ENCODE assay signal across 20 cellular contexts in the genomic region with DNA sequence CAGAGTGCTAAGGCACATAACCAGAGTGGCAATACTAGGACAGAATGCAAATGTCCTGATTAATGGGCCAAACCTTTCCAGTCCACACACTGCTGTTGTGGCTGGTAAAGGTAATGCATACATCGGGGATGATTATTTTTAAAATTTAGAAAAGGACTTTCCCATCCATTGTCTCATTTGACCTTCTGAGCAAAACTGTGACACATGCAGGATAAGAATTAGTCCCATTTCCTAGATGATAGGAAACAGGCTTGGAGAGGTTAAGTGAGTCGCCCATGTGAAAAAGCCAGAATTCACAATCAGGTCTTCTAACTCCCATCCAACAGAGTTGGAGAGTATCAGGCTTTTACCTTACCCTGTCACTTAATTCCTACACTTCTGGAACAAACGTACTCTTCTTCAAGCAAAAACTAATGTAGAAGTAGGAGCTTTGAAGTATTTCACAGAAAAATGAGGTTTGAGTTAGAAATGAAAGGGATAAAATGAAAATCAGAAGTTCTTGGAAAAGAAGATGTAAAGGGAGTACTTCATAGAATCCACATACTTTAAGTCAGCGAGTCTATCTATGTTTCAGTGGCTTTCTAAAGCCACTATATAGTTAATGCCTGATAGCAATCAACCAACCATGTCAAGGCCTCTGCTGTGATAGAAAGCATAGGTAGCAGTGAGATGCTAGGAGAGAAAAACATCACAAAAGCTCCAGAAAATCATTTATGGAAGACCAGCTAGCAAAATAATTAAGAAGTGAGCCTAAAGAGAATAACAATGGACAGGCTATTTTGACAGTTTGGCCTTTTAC.
DNase-seq lines count a peak whose midpoint lies in the region; ATAC-seq and TF ChIP-seq lines count a peak whose summit lies in the region.
"Had no signal": no experiment of that assay in that cellular context is flagged by ENCODE, and none has a peak within 500 bp of the region (broad histone marks: within the 10 kb centered on the region; RNA-seq: fewer than 3 reads in every experiment).

No MANE protein-coding gene starts in this region.

- no peaks in the 10 kb centered on the region for H4K20me1 ChIP-seq in GM23338 (replicated peaks; ENCODE audit: insufficient read depth)
- H4K20me1 ChIP-seq: BLaER1 treated with 17β-estradiol and CSF1 and Interleukin-3, amounts not matched to agents 10 nM and 100 nM had no signal

- no peak for DNase-seq in GM23338 (ENCODE audit: low spot score)
- DNase-seq in dermis microvascular lymphatic vessel endothelial cell (ENCODE audit: low read depth in 2 of 2): peak; percentile 45 to 77
- DNase-seq in pulmonary artery endothelial cell (ENCODE audit: low read depth, low spot score): peak; percentile 4
- DNase-seq in activated CD4-positive, alpha-beta T cell treated with anti-CD3 and anti-CD28 coated beads for 1 hour: no peak
- no peak for DNase-seq in anterior cingulate cortex (lab: John Stamatoyannopoulos, UW)
- DNase-seq: CD8-positive, alpha-beta memory T cell; DMS79; MV-4-11; NCI-H187; NCI-H2107; NCI-H510A; NCI-H774; OCI-M1; SHP77; SK-N-SH; T-cell had no signal

- peaks cover 3% of the 10 kb centered on the region; the same call in 1 of the 2 replicates for H3K9me2 ChIP-seq in GM23338 (ENCODE audit: insufficient read depth)
- H3K9me2 ChIP-seq: SK-N-SH had no signal

- H3K4me2 ChIP-seq in GM23338: no peak overlapping the region
- H3K4me2 ChIP-seq: BLaER1 treated with 17β-estradiol and CSF1 and Interleukin-3, amounts not matched to agents 10 nM and 100 nM; KMS-11; SK-N-SH had no signal

- H3K79me2 ChIP-seq in GM23338 (replicated peaks; ENCODE audit: insufficient read depth): no peaks in the 10 kb centered on the region

- no peak overlapping the region for H3K27ac ChIP-seq in GM23338 (ENCODE audit: low read depth)
- H3K27ac ChIP-seq: BLaER1 treated with 17β-estradiol and CSF1 and Interleukin-3, amounts not matched to agents 10 nM and 100 nM; KMS-11 had no signal

- no peaks in the 10 kb centered on the region for H3K4me1 Mint-ChIP-seq in GM23338
- H3K4me1 Mint-ChIP-seq: CD8-positive, alpha-beta memory T cell; T-cell had no signal

- H3K27ac Mint-ChIP-seq in GM23338: no peak overlapping the region
- H3K27ac Mint-ChIP-seq: CD8-positive, alpha-beta memory T cell; T-cell had no signal

- no peaks in the 10 kb centered on the region for H3K27me3 Mint-ChIP-seq in GM23338 (ENCODE audit: insufficient read depth, low read depth, poor library complexity)
- H3K27me3 Mint-ChIP-seq: CD8-positive, alpha-beta memory T cell; T-cell had no signal

- H3F3A ChIP-seq in GM23338 (replicated peaks; ENCODE audit: low read depth): no peaks in the 10 kb centered on the region

- peak in 1 of 2 experiments; percentile 20; a peak in 1 of 4 replicates for TF ChIP-seq CTCF in GM23338 (conservative IDR thresholded peaks at IDR 0.05; ENCODE audit: low read depth in 2 of 2)

- no peak overlapping the region for H2AFZ ChIP-seq in GM23338

- no peaks in the 10 kb centered on the region for H3K36me3 Mint-ChIP-seq in GM23338 (ENCODE audit: low read depth)

- H3K9me3 Mint-ChIP-seq in GM23338: no peaks in the 10 kb centered on the region

- no peaks in the 10 kb centered on the region for H3K4me1 ChIP-seq in GM23338 (ENCODE audit: insufficient read depth)
- H3K4me1 ChIP-seq: BLaER1 treated with 17β-estradiol and CSF1 and Interleukin-3, amounts not matched to agents 10 nM and 100 nM had no signal

- H3K27me3 ChIP-seq in GM23338 (ENCODE audit: insufficient read depth): no peaks in the 10 kb centered on the region
- H3K27me3 ChIP-seq: BLaER1 treated with 17β-estradiol and CSF1 and Interleukin-3, amounts not matched to agents 10 nM and 100 nM had no signal

- no peak overlapping the region for H3K4me3 Mint-ChIP-seq in GM23338
- H3K4me3 Mint-ChIP-seq: CD8-positive, alpha-beta memory T cell; T-cell had no signal

- H3K4me3 ChIP-seq in GM23338: no peak overlapping the region
- H3K4me3 ChIP-seq: BLaER1 treated with 17β-estradiol and CSF1 and Interleukin-3, amounts not matched to agents 10 nM and 100 nM had no signal

- ATAC-seq in GM23338: peak; percentile 43
- peak; percentile 71 for ATAC-seq in HG03159 (IDR thresholded peaks at IDR 0.05; ENCODE audit: unreplicated experiment)
- no peak for ATAC-seq in GM19467 (IDR thresholded peaks at IDR 0.05; ENCODE audit: unreplicated experiment)
- ATAC-seq: T-cell had no signal

- no peaks in the 10 kb centered on the region for H3K36me3 ChIP-seq in GM23338 (ENCODE audit: insufficient read depth)
- H3K36me3 ChIP-seq: BLaER1 treated with 17β-estradiol and CSF1 and Interleukin-3, amounts not matched to agents 10 nM and 100 nM had no signal

TF ChIP-seq in GM23338, 12 proteins besides CTCF, POLR2A, EP300 and RAD21 (continues in another document):
- no peak for TF ChIP-seq ZNF114 (CRISPR knock-in tag; IDR thresholded peaks at IDR 0.05)
- TF ChIP-seq EZH2phosphoT487 (IDR thresholded peaks at IDR 0.05; ENCODE audit: unreplicated experiment): no peak
- TF ChIP-seq CREB1 (CRISPR knock-in tag; IDR thresholded peaks at IDR 0.05; ENCODE audit: low read depth): no peak
- TF ChIP-seq, protein P1, sequence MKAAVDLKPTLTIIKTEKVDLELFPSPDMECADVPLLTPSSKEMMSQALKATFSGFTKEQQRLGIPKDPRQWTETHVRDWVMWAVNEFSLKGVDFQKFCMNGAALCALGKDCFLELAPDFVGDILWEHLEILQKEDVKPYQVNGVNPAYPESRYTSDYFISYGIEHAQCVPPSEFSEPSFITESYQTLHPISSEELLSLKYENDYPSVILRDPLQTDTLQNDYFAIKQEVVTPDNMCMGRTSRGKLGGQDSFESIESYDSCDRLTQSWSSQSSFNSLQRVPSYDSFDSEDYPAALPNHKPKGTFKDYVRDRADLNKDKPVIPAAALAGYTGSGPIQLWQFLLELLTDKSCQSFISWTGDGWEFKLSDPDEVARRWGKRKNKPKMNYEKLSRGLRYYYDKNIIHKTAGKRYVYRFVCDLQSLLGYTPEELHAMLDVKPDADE (IDR thresholded peaks at IDR 0.05): no peak
- TF ChIP-seq NANOG (IDR thresholded peaks at IDR 0.05; ENCODE audit: borderline replicate concordance): no peak
- TF ChIP-seq ZNF462 (CRISPR knock-in tag; IDR thresholded peaks at IDR 0.05): no peak
- no peak for TF ChIP-seq JUNB (IDR thresholded peaks at IDR 0.05; ENCODE audit: unreplicated experiment)
- TF ChIP-seq ZNF331 (CRISPR knock-in tag; IDR thresholded peaks at IDR 0.05; ENCODE audit: low read depth): no peak
- TF ChIP-seq EZH2 (IDR thresholded peaks at IDR 0.05; ENCODE audit: low read depth, unreplicated experiment): no peak

Comparison
In these comparisons a context has a peak if more than half of its experiments do, and no peak if none do; other contexts are left out.
1. DNase-seq: peak in dermis microvascular lymphatic vessel endothelial cell (2 of 2) and pulmonary artery endothelial cell (single experiment); none in GM23338 (single experiment), activated CD4-positive, alpha-beta T cell treated with anti-CD3 and anti-CD28 coated beads for 1 hour (single experiment) and anterior cingulate cortex (0 of 58).